8 cellular contexts compared by ENCODE assay signal in genomic region chr2:69013123-69013836, GRCh38. TPM values are rescaled to one million over a fixed set of nuclear protein-coding genes. Genes with fewer than 3 reads are reported as not detected.
DNase-seq lines count a peak whose midpoint lies in the region; ATAC-seq, FAIRE-seq and TF ChIP-seq lines count a peak whose summit lies in the region.

TSS of gene ANTXR1 (plus strand) at chr2:69013179. CDS start at chr2:69013500, 321 bp downstream.

- no peak within 1 kb of the TSS for H2BK5ac ChIP-seq in H9 (ENCODE audit: insufficient read length, low read length)

- peak within 1 kb of the TSS; percentile 96 to 98 for H3K4me3 Mint-ChIP-seq in H9

- peak; percentile 76 to 81 for ATAC-seq in right cardiac atrium

- no peak within 1 kb of the TSS for H2AK5ac ChIP-seq in H9 (ENCODE audit: insufficient read length, low read length)

- no peak for TF ChIP-seq CTCF in H9 (conservative IDR thresholded peaks at IDR 0.05)
- TF ChIP-seq CTCF in ascending aorta (IDR thresholded peaks at IDR 0.05), result peak in 2 of 3 experiments; percentile 16 to 28

- H3K14ac ChIP-seq in H9 (ENCODE audit: insufficient read depth, low read length), result peak within 1 kb of the TSS; percentile 88

- peak within 1 kb of the TSS; percentile 48 for H3K9ac ChIP-seq in H9 (ENCODE audit: extremely low read depth, insufficient read length, low read length)

- H3K4me3 ChIP-seq in ascending aorta, result peak within 1 kb of the TSS; percentile 77 to 87
- peak within 1 kb of the TSS; percentile 54 for H3K4me3 ChIP-seq in right cardiac atrium (ENCODE audit: low read length)

- no peaks in the 10 kb centered on the region for H3K79me2 ChIP-seq in H9 (ENCODE audit: insufficient read depth, low read length)

- H2BK120ac ChIP-seq in H9 (ENCODE audit: low read depth, low read length, poor library complexity, severe bottlenecking), result no peak within 1 kb of the TSS

- no peaks in the 10 kb centered on the region for H3K36me3 ChIP-seq in ascending aorta

- no peak within 1 kb of the TSS for H3K4ac ChIP-seq in H9 (ENCODE audit: low read depth, low read length)

- peak; percentile 31 for DNase-seq in AG08395 (ENCODE audit: low spot score)
- DNase-seq in H9, result peak; percentile 72
- DNase-seq in NCI-H69 (lab: John Stamatoyannopoulos, UW), result peak; percentile 69
- peak in 1 of 2 donors; percentile 78 for DNase-seq in ascending aorta (ENCODE audit: low spot score in 2 of 2)
- DNase-seq in right cardiac atrium, result peak; percentile 38 to 74 (median 70)
- peak; percentile 87 for DNase-seq in posterior vena cava (ENCODE audit: low spot score)
- no peak for DNase-seq in GM12891 (ENCODE audit: insufficient read length, low spot score)
- no peak for DNase-seq in OCI-M2 (lab: John Stamatoyannopoulos, UW; ENCODE audit: unreplicated experiment)

- peak within 1 kb of the TSS; percentile 79 for H3K18ac ChIP-seq in H9 (ENCODE audit: insufficient read length, low read depth, low read length)

- no peak within 1 kb of the TSS for H4K91ac ChIP-seq in H9 (ENCODE audit: insufficient read length, low read depth, low read length)

- no peaks in the 10 kb centered on the region for H3K79me1 ChIP-seq in H9 (ENCODE audit: insufficient read depth, low read depth, low read length, poor library complexity, severe bottlenecking)

- H3K27me3 ChIP-seq in H9 (ENCODE audit: insufficient read depth, low read length) (no peaks in the 10 kb centered on the region), ascending aorta (no peaks in the 10 kb centered on the region), right cardiac atrium (ENCODE audit: control insufficient read depth, insufficient read depth) (no peaks in the 10 kb centered on the region)

- FAIRE-seq in GM12891 (lab: Jason Lieb, UNC), result no peak

- H2BK20ac ChIP-seq in H9 (ENCODE audit: low read depth, low read length, poor library complexity, severe bottlenecking), result no peak within 1 kb of the TSS

- H4K5ac ChIP-seq in H9 (ENCODE audit: insufficient read length, low read depth, low read length), result no peak within 1 kb of the TSS

- H3K27me3 Mint-ChIP-seq in H9 (ENCODE audit: low read depth), result peaks cover 38% of the 10 kb centered on the region

- TF ChIP-seq POLR2A in GM12891 (IDR thresholded peaks at IDR 0.05; ENCODE audit: low read depth, low read length), result no peak

- peaks cover 8% of the 10 kb centered on the region for H3K23me2 ChIP-seq in H9 (ENCODE audit: insufficient read length, low read depth, low read length, poor library complexity, severe bottlenecking)

- no peak within 1 kb of the TSS for H3K56ac ChIP-seq in H9 (ENCODE audit: insufficient read length, low read depth, low read length)

- no peaks in the 10 kb centered on the region for H3K9me3 ChIP-seq in H9 (ENCODE audit: control insufficient read depth, low read depth, low read length)
- H3K9me3 ChIP-seq in ascending aorta, result no peaks in the 10 kb centered on the region
- no peaks in the 10 kb centered on the region for H3K9me3 ChIP-seq in right cardiac atrium (ENCODE audit: control insufficient read depth, low read length)

- WGBS in H9 (ENCODE audit: extremely low coverage, insufficient read length, low lambda C conversion rate), result no CpG with 5 or more reads among the region's 63 CpGs
- WGBS in right cardiac atrium, result under 1% methylated on average over 63 of the region's 63 CpGs

- intact Hi-C loops in ascending aorta (cut with DNase I) (loop anchor here (1.0 to 5.0 kb wide), 5 partner anchors 71 to 294 kb away; no protein-coding TSS in a partner anchor), right cardiac atrium (cut with DNase I) (loop anchor here in 3 of 4 donors (5.0 kb wide), 1 partner anchor 294 kb away; no protein-coding TSS in a partner anchor), posterior vena cava (cut with DNase I) (loop anchor here (2.0 to 5.0 kb wide), 2 partner anchors 294 kb away; no protein-coding TSS in a partner anchor)

- peaks cover 18 to 24% of the 10 kb centered on the region in 2 experiments for H3K4me1 Mint-ChIP-seq in H9

- H3K23ac ChIP-seq in H9 (ENCODE audit: insufficient read length, low read depth, low read length), result no peak within 1 kb of the TSS

- H4K20me1 ChIP-seq in H9 (ENCODE audit: control insufficient read depth, insufficient read depth, insufficient read length), result no peaks in the 10 kb centered on the region

- H3K27ac ChIP-seq in H9 (ENCODE audit: insufficient read length, low read depth, low read length) (no peak within 1 kb of the TSS), ascending aorta (peak within 1 kb of the TSS; percentile 81 to 87), right cardiac atrium (ENCODE audit: low read length) (peak within 1 kb of the TSS; percentile 26)

- H2AFZ ChIP-seq in H9 (ENCODE audit: low read length), result no peak within 1 kb of the TSS

- 0 out of 7 replicates have a peak, but pooled peaks cover 0 to 2% (median 0%) of the 10 kb centered on the region in 3 experiments for H3K36me3 Mint-ChIP-seq in H9 (ENCODE audit: insufficient read depth in 1 of 3, low read depth in 3 of 3)

- no peaks in the 10 kb centered on the region for H3K9me3 Mint-ChIP-seq in H9

- no peak within 1 kb of the TSS for H2BK15ac ChIP-seq in H9 (ENCODE audit: low read depth, low read length)

- H3K4me2 ChIP-seq in H9 (ENCODE audit: insufficient read depth, insufficient read length, low read length), result peak within 1 kb of the TSS; percentile 63

- H3T11ph ChIP-seq in H9 (ENCODE audit: low read length), result no peak within 1 kb of the TSS

- no peak within 1 kb of the TSS for H4K8ac ChIP-seq in H9 (replicated peaks; ENCODE audit: insufficient read length, low read depth, low read length)

- H3K27ac Mint-ChIP-seq in H9, result peak within 1 kb of the TSS in 2 of 3 experiments; percentile 95 to 96; a peak in 4 of 7 replicates

- H3K4me1 ChIP-seq in H9 (ENCODE audit: insufficient read depth, low read length) (no peaks in the 10 kb centered on the region), ascending aorta (peaks cover 0 to 15% of the 10 kb centered on the region in 2 donors), right cardiac atrium (ENCODE audit: control insufficient read depth, insufficient read depth, low read length) (peaks cover 9% of the 10 kb centered on the region)

- no peak within 1 kb of the TSS for H2BK12ac ChIP-seq in H9 (ENCODE audit: insufficient read length, low read depth, low read length)

TF ChIP-seq in GM12891, 5 proteins besides CTCF, POLR2A, EP300 and RAD21:
- TF ChIP-seq POU2F2 (IDR thresholded peaks at IDR 0.05; ENCODE audit: low read depth, low read length) (no peak), SPI1 (IDR thresholded peaks at IDR 0.05; ENCODE audit: low read depth, low read length) (no peak), TAF1 (IDR thresholded peaks at IDR 0.05; ENCODE audit: low read depth, low read length) (no peak), PAX5 (IDR thresholded peaks at IDR 0.05; ENCODE audit: insufficient read depth, low read length, severe bottlenecking) (no peak), POLR2AphosphoS5 (IDR thresholded peaks at IDR 0.05; ENCODE audit: low read depth, low read length) (no peak)

RNA-seq across cellular contexts. Expression of gene ANTXR1, which starts in this region (rescaled TPM):
- total RNA-seq in H9 (2021) (37.3 and 39.5 TPM in 2 replicates), ascending aorta (90.3 TPM), right cardiac atrium (10 to 100 TPM; 35.4 to 49.4 (median 42.3) TPM), posterior vena cava (100 to 1,000 TPM; 146 to 147 TPM)
- 13.8 TPM for polyA plus RNA-seq in right cardiac atrium
- not detected for polyA plus RNA-seq in GM12891 (2012; ENCODE audit: low read depth, missing spikeins)

Comparison
In these comparisons a context has a peak if more than half of its experiments do, and no peak if none do; other contexts are left out.
1. DNase-seq: peak in AG08395 (single experiment), H9 (single experiment), NCI-H69 (single experiment), right cardiac atrium (3 of 3) and posterior vena cava (single experiment); none in GM12891 (single experiment) and OCI-M2 (single experiment).